11 cellular contexts compared by ENCODE assay signal in genomic region chr18:875912-876311, GRCh38. TPM values are rescaled to one million over a fixed set of nuclear protein-coding genes. Genes with fewer than 3 reads are reported as not detected.
"Had no signal": no experiment of that assay in that cellular context is flagged by ENCODE, and none has a peak within 500 bp of the region (broad histone marks: within the 10 kb centered on the region; RNA-seq: fewer than 3 reads in every experiment).

No MANE protein-coding gene starts in this region.

- H3K9me3 ChIP-seq: HAP-1 had no signal

- H3K9ac ChIP-seq: GM23248 had no signal

- H3K36me3 ChIP-seq: HAP-1 had no signal

- H3K4me2 ChIP-seq: GM23338 had no signal

- FAIRE-seq: H1, H54 had no signal

- ATAC-seq: GM23338, HCT116 had no signal

- H3K27ac ChIP-seq: GM23248 had no signal

- H3K4me3 ChIP-seq: GM23248, GM23338, HAP-1 had no signal

- H2AFZ ChIP-seq: GM23248, GM23338 had no signal

- DNase-seq: GM23248, GOT3, H7, H9, HCEC 1CT, HFFc6 had no signal

RNA-seq across cellular contexts. Expression of gene ADCYAP1, which starts 28.8 kb away (rescaled TPM):
- total RNA-seq: GM23248, GM23338, H1, H7, H9, HFFc6 had no signal
- polyA plus RNA-seq: GM23248, GM23338 had no signal
